In genomic region chr2:150150137-150150536, GRCh38 we compare ENCODE assay signal across 22 cellular contexts.
"Had no signal": no experiment of that assay in that cellular context is flagged by ENCODE, and none has a peak within 500 bp of the region (broad histone marks: within the 10 kb centered on the region; RNA-seq: fewer than 3 reads in every experiment).

No MANE protein-coding gene starts in this region.

- H3K4me3 ChIP-seq: SJSA1, SK-N-MC had no signal

- H3K36me3 ChIP-seq: SJSA1 had no signal

- FAIRE-seq: RCC 7860 had no signal

- H3K4me2 ChIP-seq: KMS-11 had no signal

- H3K27ac ChIP-seq: KMS-11, SJSA1, SK-N-MC had no signal

- H3K9ac ChIP-seq: KMS-11 had no signal

- H3K4me1 ChIP-seq: SJSA1 had no signal

- H3K27me3 ChIP-seq: SJSA1 had no signal

- DNase-seq: IMR-90, Kasumi-1, MM.1S, NCI-H1092 treated with DMSO at 0.1 percent for 48 hours, NCI-H1436, NCI-H187, NCI-H2029, NCI-H2081 treated with DMSO at 0.1 percent for 48 hours, NCI-H2171, NCI-H226, NCI-H446, NCI-H510A, NCI-H524 treated with DMSO at 0.1 percent for 48 hours, NCI-H69, NCI-H774, Right ventricle myocardium superior, RPMI8226, SIG-M5 had no signal
